In genomic region chr6:107594736-107595135, GRCh38 we compare ENCODE assay signal across 13 cellular contexts.
"Had no signal": no experiment of that assay in that cellular context is flagged by ENCODE, and none has a peak within 500 bp of the region (broad histone marks: within the 10 kb centered on the region; RNA-seq: fewer than 3 reads in every experiment).

No MANE protein-coding gene starts in this region.

- H3K4me3 ChIP-seq: lung, ovary, vagina had no signal

- H3K36me3 ChIP-seq: ovary, vagina had no signal

- ATAC-seq: activated CD8-positive, alpha-beta T cell treated with anti-CD3 and anti-CD28 coated beads, Interleukin-2, amount 10 ng/mL, durations not matched to agents 7 days and 5 days; activated naive CD4-positive, alpha-beta T cell treated with anti-CD3 and anti-CD28 coated beads, Interleukin-2, amount 50 U/mL, for 72 hours; activated T-cell treated with anti-CD3 and anti-CD28 coated beads, Interleukin-2, amount 50 U/mL, for 72 hours; stimulated activated effector memory CD8-positive, alpha-beta T cell treated with anti-CD3 and anti-CD28 coated beads, Interleukin-12 subunit alpha, Interleukin-12 subunit beta, amount 100 ng/mL, for 72 hours had no signal

- H3K9me3 ChIP-seq: ovary, vagina had no signal

- H3K27me3 ChIP-seq: ovary, vagina had no signal

- H3K4me1 ChIP-seq: vagina had no signal

- H3K27ac ChIP-seq: ovary, vagina had no signal

- DNase-seq: activated B cell treated with CpG ODN at 0.5 μM for 24 hours; activated CD4-positive, alpha-beta T cell treated with anti-CD3 and anti-CD28 coated beads for 48 hours; activated CD8-positive, alpha-beta memory T cell treated with anti-CD3 and anti-CD28 coated beads, Interleukin-2, amount 50 U/mL, for 4 hours; activated CD8-positive, alpha-beta T cell treated with anti-CD3 and anti-CD28 coated beads, Interleukin-2, amount 10 ng/mL, durations not matched to agents 7 days and 5 days; activated gamma-delta T cell; activated T-cell treated with anti-CD3 and anti-CD28 coated beads, Interleukin-2, amount 50 U/mL, for 72 hours; amniotic stem cell; ovary; SW 1271 had no signal
